ENCODE assay signal across 8 cellular contexts in the genomic region with DNA sequence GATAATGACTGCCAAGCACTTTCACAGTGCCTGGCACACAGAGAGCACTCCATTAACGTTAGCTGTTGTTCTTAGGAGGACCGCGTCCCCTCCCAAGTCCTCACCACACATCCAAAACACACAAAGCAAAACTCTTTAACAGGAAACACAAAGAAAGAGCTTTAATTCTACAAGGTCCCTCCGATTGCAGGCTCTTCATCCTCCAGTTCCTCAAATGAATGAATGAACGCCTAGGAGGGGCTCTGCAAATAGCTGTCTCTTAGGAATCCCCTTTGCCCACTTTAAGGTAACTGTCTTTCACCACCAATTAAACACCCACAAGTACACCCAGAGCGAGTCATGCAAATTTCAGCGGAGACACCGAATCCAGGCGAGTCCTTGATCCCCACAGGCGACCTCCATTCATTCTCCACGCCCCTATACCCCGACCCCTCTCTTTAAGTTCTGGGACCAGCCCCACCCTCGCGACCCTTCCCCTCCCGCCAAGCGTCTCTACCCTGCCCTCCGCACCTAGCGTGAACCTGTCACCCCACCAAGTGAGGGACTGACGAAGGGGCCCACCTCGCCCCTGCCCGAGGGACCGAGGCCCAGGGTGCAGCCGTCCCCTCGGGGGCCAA. TPM values are rescaled to one million over a fixed set of nuclear protein-coding genes. Genes with fewer than 3 reads are reported as not detected.
DNase-seq lines count a peak whose midpoint lies in the region; ATAC-seq lines count a peak whose summit lies in the region.

No MANE protein-coding gene starts in this region.

- H3K36me3 Mint-ChIP-seq in activated naive CD4-positive, alpha-beta T cell treated with anti-CD3 and anti-CD28 coated beads, Interleukin-2, amount 50 U/mL, for 24 hours, result no peaks in the 10 kb centered on the region
- H3K36me3 Mint-ChIP-seq in activated naive CD4-positive, alpha-beta T cell treated with anti-CD3 and anti-CD28 coated beads, Interleukin-2, amount 50 U/mL, for 72 hours, result peaks cover 5 to 7% of the 10 kb centered on the region in 2 donors
- H3K36me3 Mint-ChIP-seq in stimulated activated memory B cell treated with anti-CD40 and anti-IgM and Interleukin-4, amounts not matched to agents 10 μg/mL and 1 μg/mL and 100 μg/mL, for 72 hours, result no peaks in the 10 kb centered on the region

- H3K9ac ChIP-seq in iPS-15b (ENCODE audit: low read depth, low read length), result peak overlapping the region; percentile 99

- H3K4me1 Mint-ChIP-seq in activated naive CD4-positive, alpha-beta T cell treated with anti-CD3 and anti-CD28 coated beads, Interleukin-2, amount 50 U/mL, for 24 hours, result peaks cover 38% of the 10 kb centered on the region
- H3K4me1 Mint-ChIP-seq in stimulated activated memory B cell treated with anti-CD40 and anti-IgM and Interleukin-4, amounts not matched to agents 10 μg/mL and 1 μg/mL and 100 μg/mL, for 72 hours, result peaks cover 41% of the 10 kb centered on the region

- H3K27ac Mint-ChIP-seq in activated naive CD4-positive, alpha-beta T cell treated with anti-CD3 and anti-CD28 coated beads, Interleukin-2, amount 50 U/mL, for 24 hours, result peak overlapping the region; percentile 79
- peak overlapping the region; percentile 94 to 95 for H3K27ac Mint-ChIP-seq in activated naive CD4-positive, alpha-beta T cell treated with anti-CD3 and anti-CD28 coated beads, Interleukin-2, amount 50 U/mL, for 72 hours
- H3K27ac Mint-ChIP-seq in stimulated activated memory B cell treated with anti-CD40 and anti-IgM and Interleukin-4, amounts not matched to agents 10 μg/mL and 1 μg/mL and 100 μg/mL, for 72 hours, result peak overlapping the region; percentile 99

- H3K4me1 ChIP-seq in iPS-15b (ENCODE audit: control insufficient read depth, insufficient read depth, low read length), result peaks cover 30% of the 10 kb centered on the region

- peak; percentile 15 for ATAC-seq in HG03460 (IDR thresholded peaks at IDR 0.05; ENCODE audit: unreplicated experiment)
- ATAC-seq in activated naive CD4-positive, alpha-beta T cell treated with anti-CD3 and anti-CD28 coated beads, Interleukin-2, amount 50 U/mL, for 72 hours, result no peak
- peak; percentile 3 for ATAC-seq in stimulated activated memory B cell treated with anti-CD40 and anti-IgM and Interleukin-4, amounts not matched to agents 10 μg/mL and 1 μg/mL and 100 μg/mL, for 72 hours

- no peaks in the 10 kb centered on the region for H3K27me3 ChIP-seq in iPS-15b (ENCODE audit: control insufficient read depth, insufficient read depth, low read length)

- H3K4me3 ChIP-seq in iPS-15b (ENCODE audit: low read depth, low read length), result peak overlapping the region; percentile 88

- no peaks in the 10 kb centered on the region for H3K27me3 Mint-ChIP-seq in activated naive CD4-positive, alpha-beta T cell treated with anti-CD3 and anti-CD28 coated beads, Interleukin-2, amount 50 U/mL, for 24 hours
- H3K27me3 Mint-ChIP-seq in stimulated activated memory B cell treated with anti-CD40 and anti-IgM and Interleukin-4, amounts not matched to agents 10 μg/mL and 1 μg/mL and 100 μg/mL, for 72 hours, result no peaks in the 10 kb centered on the region

- no peak for DNase-seq in activated naive CD4-positive, alpha-beta T cell treated with Interleukin-2 at 50 U/mL for 16 hours
- DNase-seq in activated naive CD4-positive, alpha-beta T cell treated with anti-CD3 and anti-CD28 coated beads, Interleukin-2, amount 50 U/mL, for 72 hours (ENCODE audit: low spot score in 2 of 2), result no peak
- DNase-seq in HT-29 (ENCODE audit: low spot score) (no peak), retina (no peak)

- peak overlapping the region; percentile 96 for H3K4me3 Mint-ChIP-seq in activated naive CD4-positive, alpha-beta T cell treated with anti-CD3 and anti-CD28 coated beads, Interleukin-2, amount 50 U/mL, for 24 hours
- H3K4me3 Mint-ChIP-seq in stimulated activated memory B cell treated with anti-CD40 and anti-IgM and Interleukin-4, amounts not matched to agents 10 μg/mL and 1 μg/mL and 100 μg/mL, for 72 hours, result peak overlapping the region; percentile 100

- no peaks in the 10 kb centered on the region for H3K36me3 ChIP-seq in iPS-15b (ENCODE audit: control insufficient read depth, insufficient read depth, low read length)

- no peaks in the 10 kb centered on the region for H3K9me3 Mint-ChIP-seq in activated naive CD4-positive, alpha-beta T cell treated with anti-CD3 and anti-CD28 coated beads, Interleukin-2, amount 50 U/mL, for 24 hours
- H3K9me3 Mint-ChIP-seq in activated naive CD4-positive, alpha-beta T cell treated with anti-CD3 and anti-CD28 coated beads, Interleukin-2, amount 50 U/mL, for 72 hours, result no peaks in the 10 kb centered on the region
- no peaks in the 10 kb centered on the region for H3K9me3 Mint-ChIP-seq in stimulated activated memory B cell treated with anti-CD40 and anti-IgM and Interleukin-4, amounts not matched to agents 10 μg/mL and 1 μg/mL and 100 μg/mL, for 72 hours

- no peaks in the 10 kb centered on the region for H3K9me3 ChIP-seq in iPS-15b (ENCODE audit: control insufficient read depth, insufficient read depth, low read length)

RNA-seq across cellular contexts. Expression of gene TSC1, which starts 0.6 kb away (rescaled TPM):
- total RNA-seq in activated naive CD4-positive, alpha-beta T cell treated with anti-CD3 and anti-CD28 coated beads, Interleukin-2, amount 50 U/mL, for 72 hours, result 10 to 100 TPM; 38.7 to 43.8 TPM
- total RNA-seq in HT-29 (2014; rRNA removed; shearing (Covaris generic)), result 13.7 and 16.5 TPM in 2 replicates

RNA-seq across cellular contexts. Expression of gene GFI1B, which starts 34.7 kb away (rescaled TPM):
- total RNA-seq in activated naive CD4-positive, alpha-beta T cell treated with anti-CD3 and anti-CD28 coated beads, Interleukin-2, amount 50 U/mL, for 72 hours, result under 1 TPM in 1 of 2 donors, not detected in 1; 0.48 TPM
- not detected in 2 replicates for total RNA-seq in HT-29 (2014; rRNA removed; shearing (Covaris generic))

Comparison
In these comparisons a context has a peak if more than half of its experiments do, and no peak if none do; other contexts are left out.
1. ATAC-seq: peak in HG03460 (single experiment) and stimulated activated memory B cell treated with anti-CD40 and anti-IgM and Interleukin-4, amounts not matched to agents 10 μg/mL and 1 μg/mL and 100 μg/mL, for 72 hours (single experiment); none in activated naive CD4-positive, alpha-beta T cell treated with anti-CD3 and anti-CD28 coated beads, Interleukin-2, amount 50 U/mL, for 72 hours (0 of 2).
2. Peak in every context shown above with its lines, with median percentiles within 50 percentile points of each other: H3K27ac Mint-ChIP-seq.